ENCODE assay signal across 8 cellular contexts in the genomic region with DNA sequence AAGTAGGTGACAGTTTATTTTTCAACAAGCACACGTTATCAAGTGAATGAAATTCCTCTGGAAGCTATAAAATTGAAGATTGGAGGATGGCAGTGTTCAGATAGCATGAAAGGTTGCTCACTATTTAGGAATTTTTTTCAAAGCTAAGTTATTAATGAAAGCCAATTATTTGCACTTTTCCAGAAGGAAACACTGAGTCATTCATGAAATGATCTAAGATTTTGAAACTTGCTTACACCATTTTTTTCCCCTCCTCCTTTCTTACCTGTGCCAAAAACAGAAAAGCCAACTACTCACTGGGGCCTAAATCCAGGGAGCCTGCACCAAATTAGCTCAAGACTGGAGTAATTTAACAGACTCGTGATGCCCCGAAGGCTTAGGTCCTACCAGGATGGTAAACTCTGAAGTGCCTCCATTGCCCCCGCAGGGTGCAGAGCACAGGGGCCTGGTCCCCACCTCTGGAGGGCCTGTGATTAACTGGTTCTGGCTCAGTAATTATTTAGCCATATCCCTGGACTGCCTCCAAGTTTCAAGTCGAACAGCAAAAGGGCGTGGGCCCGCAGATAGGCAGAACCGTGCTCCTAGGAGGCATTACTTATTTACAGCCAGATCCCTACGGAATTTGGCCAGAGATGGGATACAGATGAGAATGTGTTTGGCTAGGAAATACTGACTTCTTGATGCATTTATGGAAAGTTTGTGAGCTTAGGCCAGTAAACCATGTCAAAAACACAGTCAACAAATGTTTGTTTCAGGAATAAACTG. TPM values are rescaled to one million over a fixed set of nuclear protein-coding genes. Genes with fewer than 3 reads are reported as not detected.
DNase-seq lines count a peak whose midpoint lies in the region; FAIRE-seq and TF ChIP-seq lines count a peak whose summit lies in the region.

No MANE protein-coding gene starts in this region.

- H3K27ac Mint-ChIP-seq in activated CD4-positive, alpha-beta T cell treated with anti-CD3 and anti-CD28 coated beads, Interleukin-2, amount 10 ng/mL, durations not matched to agents 24 days and 14 days: peak overlapping the region; percentile 98

- WGBS in adrenal gland, 4 donors: 12 to 18% (median 16%) methylated on average over 6 to 9 of the region's 9 CpGs
- 2 to 28% (median 19%) methylated on average over 9 of the region's 9 CpGs for WGBS in small intestine, 3 donors

- no peaks in the 10 kb centered on the region for H3K27me3 Mint-ChIP-seq in activated CD4-positive, alpha-beta T cell treated with anti-CD3 and anti-CD28 coated beads, Interleukin-2, amount 10 ng/mL, durations not matched to agents 24 days and 14 days

- peak overlapping the region; percentile 59 for H3K4me3 Mint-ChIP-seq in activated CD4-positive, alpha-beta T cell treated with anti-CD3 and anti-CD28 coated beads, Interleukin-2, amount 10 ng/mL, durations not matched to agents 24 days and 14 days

- TF ChIP-seq POLR2A in adrenal gland (IDR thresholded peaks at IDR 0.05): peak in 1 of 2 donors; percentile 45

- H3K9me3 ChIP-seq in adrenal gland (replicated peaks in 1 of 3): no peaks in the 10 kb centered on the region
- H3K9me3 ChIP-seq in iPS-15b (ENCODE audit: control insufficient read depth, insufficient read depth, low read length): no peaks in the 10 kb centered on the region
- no peaks in the 10 kb centered on the region for H3K9me3 ChIP-seq in small intestine (ENCODE audit: control insufficient read depth, low read depth)

- peak; percentile 74 for DNase-seq in activated CD4-positive, alpha-beta T cell treated with anti-CD3 and anti-CD28 coated beads, Interleukin-2, amount 10 ng/mL, durations not matched to agents 24 days and 14 days
- DNase-seq in activated CD4-positive, alpha-beta T cell treated with anti-CD3 and anti-CD28 coated beads, Interleukin-2, amount 50 U/mL, for 1 hour: no peak
- DNase-seq in NCI-H2196 (lab: John Stamatoyannopoulos, UW; ENCODE audit: unreplicated experiment): peak; percentile 45
- peak; percentile 50 to 73 (median 69) for DNase-seq in adrenal gland
- peak; percentile 86 for DNase-seq in small intestine
- no peak for DNase-seq in NCI-H774 (lab: John Stamatoyannopoulos, UW)
- DNase-seq in NCI-H146 (lab: John Stamatoyannopoulos, UW): no peak

- intact Hi-C loops in activated CD4-positive, alpha-beta T cell treated with anti-CD3 and anti-CD28 coated beads, Interleukin-2, amount 10 ng/mL, durations not matched to agents 24 days and 14 days (cut with micrococcal nuclease): loop anchor here (2.0 to 5.0 kb wide), 3 partner anchors 27 to 39 kb away; no protein-coding TSS in a partner anchor
- intact Hi-C loops in adrenal gland (cut with DNase I): no loop called here

- no peak for FAIRE-seq in small intestine (lab: Jason Lieb, UNC)

- H3K27ac ChIP-seq in adrenal gland: peak overlapping the region; percentile 82 to 97 (median 95)
- H3K27ac ChIP-seq in small intestine (ENCODE audit: low read depth in 1 of 2, low read length in 1 of 2): peak overlapping the region; percentile 92 to 94

- H3K27me3 ChIP-seq in adrenal gland (no peaks in the 10 kb centered on the region), iPS-15b (ENCODE audit: control insufficient read depth, insufficient read depth, low read length) (no peaks in the 10 kb centered on the region), small intestine (ENCODE audit: control insufficient read depth in 2 of 2, insufficient read depth in 2 of 2, low read length in 2 of 2) (no peaks in the 10 kb centered on the region)

- H3K9ac ChIP-seq in iPS-15b (ENCODE audit: low read depth, low read length): peak overlapping the region; percentile 40

- H3K9me3 Mint-ChIP-seq in activated CD4-positive, alpha-beta T cell treated with anti-CD3 and anti-CD28 coated beads, Interleukin-2, amount 10 ng/mL, durations not matched to agents 24 days and 14 days: no peaks in the 10 kb centered on the region

- H3K36me3 Mint-ChIP-seq in activated CD4-positive, alpha-beta T cell treated with anti-CD3 and anti-CD28 coated beads, Interleukin-2, amount 10 ng/mL, durations not matched to agents 24 days and 14 days (ENCODE audit: low read depth): no peaks in the 10 kb centered on the region

- H3K36me3 ChIP-seq in adrenal gland (replicated peaks in 1 of 2) (no peaks in the 10 kb centered on the region), iPS-15b (ENCODE audit: control insufficient read depth, insufficient read depth, low read length) (no peaks in the 10 kb centered on the region), small intestine (ENCODE audit: control insufficient read depth in 2 of 2, insufficient read depth in 2 of 2, low read length in 2 of 2) (no peaks in the 10 kb centered on the region)

- peaks cover 33% of the 10 kb centered on the region for H3K4me1 Mint-ChIP-seq in activated CD4-positive, alpha-beta T cell treated with anti-CD3 and anti-CD28 coated beads, Interleukin-2, amount 10 ng/mL, durations not matched to agents 24 days and 14 days

- H3K4me3 ChIP-seq in adrenal gland (peak overlapping the region in 1 of 4 donors; percentile 2), iPS-15b (ENCODE audit: low read depth, low read length) (no peak overlapping the region), small intestine (ENCODE audit: low read depth in 1 of 2, low read length in 2 of 2) (no peak overlapping the region)

- H3K4me1 ChIP-seq in adrenal gland (replicated peaks in 1 of 2): peaks cover 28 to 48% of the 10 kb centered on the region in 2 donors
- H3K4me1 ChIP-seq in iPS-15b (ENCODE audit: control insufficient read depth, insufficient read depth, low read length): peaks cover 21% of the 10 kb centered on the region
- H3K4me1 ChIP-seq in small intestine (ENCODE audit: control insufficient read depth in 2 of 2, insufficient read depth in 1 of 2, low read depth in 1 of 2, low read length in 1 of 2): peaks cover 4 to 9% of the 10 kb centered on the region in 2 donors

- TF ChIP-seq CTCF in adrenal gland (IDR thresholded peaks at IDR 0.05): no peak

RNA-seq across cellular contexts. Expression of a gene that starts 28.0 kb away (rescaled TPM):
- 58.0 and 60.9 TPM in 2 replicates for total RNA-seq in activated CD4-positive, alpha-beta T cell treated with anti-CD3 and anti-CD28 coated beads, Interleukin-2, amount 10 ng/mL, durations not matched to agents 24 days and 14 days
- total RNA-seq in adrenal gland: 10 to 100 TPM in 7 of 8 donors, 1 to 10 TPM in 1; 9.9 to 23.4 (median 13.7) TPM
- polyA plus RNA-seq in adrenal gland (1 to 10 TPM; 3.5 to 5.5 (median 4.3) TPM), small intestine (10 to 100 TPM in 1 of 3 donors, 1 to 10 TPM in 2; 4.1 to 12.0 (median 5.4) TPM)

Comparison
In these comparisons a context has a peak if more than half of its experiments do, and no peak if none do; other contexts are left out.
1. DNase-seq: peak in activated CD4-positive, alpha-beta T cell treated with anti-CD3 and anti-CD28 coated beads, Interleukin-2, amount 10 ng/mL, durations not matched to agents 24 days and 14 days (single experiment), NCI-H2196 (single experiment), adrenal gland (7 of 7) and small intestine (single experiment); none in activated CD4-positive, alpha-beta T cell treated with anti-CD3 and anti-CD28 coated beads, Interleukin-2, amount 50 U/mL, for 1 hour (single experiment), NCI-H774 (single experiment) and NCI-H146 (single experiment).